23 cellular contexts compared by ENCODE assay signal in genomic region chr2:216768908-216769401, GRCh38.
A peak's percentile ranks its signal among the peaks of the same experiment; 100 is the strongest.
DNase-seq lines count a peak whose midpoint lies in the region; ATAC-seq and TF ChIP-seq lines count a peak whose summit lies in the region.
"Had no signal": no experiment of that assay in that cellular context is flagged by ENCODE, and none has a peak within 500 bp of the region (broad histone marks: within the 10 kb centered on the region; RNA-seq: fewer than 3 reads in every experiment).

No MANE protein-coding gene starts in this region.

- no peak for TF ChIP-seq POLR2A in thyroid gland (IDR thresholded peaks at IDR 0.05)

- DNase-seq in left ventricle myocardium inferior, result no peak
- DNase-seq in heart right ventricle, result no peak
- DNase-seq in OCI-M1 (lab: John Stamatoyannopoulos, UW), result peak; percentile 95
- peak in 1 of 2 donors; percentile 43 for DNase-seq in cardiac fibroblast (ENCODE audit: low read depth in 2 of 2)
- DNase-seq in thyroid gland, result no peak
- no peak for DNase-seq in activated effector memory CD4-positive, alpha-beta T cell treated with Interleukin-2 at 50 U/mL for 16 hours
- no peak for DNase-seq in putamen (ENCODE audit: low spot score)
- DNase-seq: 8988T; Calu3; CD4-positive, alpha-beta T cell; EL; GM23248; MG63; NCI-H1048; NCI-H1436 treated with DMSO at 0.1 percent for 48 hours; NCI-H748 treated with DMSO at 0.1 percent for 48 hours; PC-9; SIG-M5 had no signal

- intact Hi-C loops in left ventricle myocardium inferior (cut with micrococcal nuclease) (no loop called here), heart right ventricle (cut with DNase I) (no loop called here), thyroid gland (cut with DNase I) (no loop called here)

- H3K27ac ChIP-seq in left ventricle myocardium inferior (replicated peaks), result no peak overlapping the region
- no peak overlapping the region for H3K27ac ChIP-seq in heart right ventricle
- peak overlapping the region in 2 of 3 donors; percentile 3 to 46 for H3K27ac ChIP-seq in thyroid gland
- H3K27ac ChIP-seq: GM23248, PC-9, RWPE1 had no signal

- H3K4me1 ChIP-seq in left ventricle myocardium inferior (peaks cover 30% of the 10 kb centered on the region), heart right ventricle (peaks cover 5 to 29% (median 16%) of the 10 kb centered on the region in 9 donors), thyroid gland (peaks cover 26 to 45% of the 10 kb centered on the region in 2 donors)
- H3K4me1 ChIP-seq: HAP-1 had no signal

- peak; percentile 40 for TF ChIP-seq CTCF in left ventricle myocardium inferior (IDR thresholded peaks at IDR 0.05; ENCODE audit: borderline replicate concordance)
- TF ChIP-seq CTCF in heart right ventricle (IDR thresholded peaks at IDR 0.05), result peak in 1 of 9 donors; percentile 44
- TF ChIP-seq CTCF in cardiac fibroblast (IDR thresholded peaks at IDR 0.05; ENCODE audit: low read depth, low read length), result peak; percentile 14
- TF ChIP-seq CTCF in thyroid gland (IDR thresholded peaks at IDR 0.05), result no peak

- no peaks in the 10 kb centered on the region for H3K27me3 ChIP-seq in left ventricle myocardium inferior (ENCODE audit: low read depth)
- H3K27me3 ChIP-seq in heart right ventricle, result no peaks in the 10 kb centered on the region
- no peaks in the 10 kb centered on the region for H3K27me3 ChIP-seq in thyroid gland
- H3K27me3 ChIP-seq: MG63 had no signal

- H3K36me3 ChIP-seq in left ventricle myocardium inferior, result no peaks in the 10 kb centered on the region
- H3K36me3 ChIP-seq in heart right ventricle, result no peaks in the 10 kb centered on the region
- H3K36me3 ChIP-seq in thyroid gland, result no peaks in the 10 kb centered on the region
- H3K36me3 ChIP-seq: HAP-1, MG63 had no signal

- 75 to 85% methylated on average over 3 of the region's 3 CpGs for WGBS in heart right ventricle, 2 donors
- 51 to 64% methylated on average over 3 of the region's 3 CpGs for WGBS in thyroid gland, 2 donors

- ATAC-seq in heart right ventricle (no peak), GM18858 (IDR thresholded peaks at IDR 0.05; ENCODE audit: unreplicated experiment) (no peak)
- ATAC-seq: GM12878, SK-N-SH treated with all-trans-retinoic acid at 6 μM for 48 hours had no signal

- H3K9me3 ChIP-seq in left ventricle myocardium inferior (replicated peaks) (peaks cover 9% of the 10 kb centered on the region), heart right ventricle (peaks cover 0 to 10% (median 0%) of the 10 kb centered on the region in 11 donors), thyroid gland (no peaks in the 10 kb centered on the region)
- H3K9me3 ChIP-seq: HAP-1 had no signal

- H3K4me3 ChIP-seq in left ventricle myocardium inferior (no peak overlapping the region), heart right ventricle (no peak overlapping the region), cardiac fibroblast (replicated peaks in 1 of 2; ENCODE audit: low read depth in 2 of 2, low read length in 2 of 2) (no peak overlapping the region), thyroid gland (replicated peaks in 1 of 3) (no peak overlapping the region)
- H3K4me3 ChIP-seq: GM12878, GM23248, HAP-1, MG63, PC-9 had no signal

Comparison
In these comparisons a context has a peak if more than half of its experiments do, and no peak if none do; other contexts are left out.
1. H3K27ac ChIP-seq: peak in thyroid gland (2 of 3); none in left ventricle myocardium inferior (single experiment) and heart right ventricle (0 of 10).
2. CTCF ChIP-seq: peak in left ventricle myocardium inferior (single experiment) and cardiac fibroblast (single experiment); none in thyroid gland (0 of 6).